Comparison of ENCODE assay signal across 30 cellular contexts in the genomic region with DNA sequence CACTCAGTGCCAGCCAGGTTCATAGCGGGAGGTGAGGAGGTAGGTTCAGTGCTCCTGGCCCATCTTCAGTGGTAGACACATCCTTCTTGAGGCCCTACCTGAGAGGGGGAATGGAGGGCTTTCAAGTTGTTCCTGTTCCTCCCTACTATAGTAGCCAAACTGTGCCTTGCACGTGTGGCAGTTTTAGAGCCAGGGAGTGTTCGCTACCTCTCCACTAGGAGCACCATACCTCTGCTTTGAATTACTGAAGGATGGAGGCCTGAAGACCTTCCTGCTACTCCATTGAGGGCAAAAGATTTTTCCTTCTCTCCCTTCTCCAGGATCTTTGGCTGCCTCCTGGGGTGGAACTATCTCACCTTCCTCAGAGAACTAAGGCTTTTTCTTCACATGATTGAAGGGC. TPM values are rescaled to one million over a fixed set of nuclear protein-coding genes. Genes with fewer than 3 reads are reported as not detected.
DNase-seq lines count a peak whose midpoint lies in the region; ATAC-seq, FAIRE-seq and TF ChIP-seq lines count a peak whose summit lies in the region.
"Had no signal": no experiment of that assay in that cellular context is flagged by ENCODE, and none has a peak within 500 bp of the region (broad histone marks: within the 10 kb centered on the region; RNA-seq: fewer than 3 reads in every experiment).

No MANE protein-coding gene starts in this region.

- H4K20me1 ChIP-seq in K562 (replicated peaks; ENCODE audit: control insufficient read depth, insufficient read depth, low read length), result no peaks in the 10 kb centered on the region

- H3K27me3 Mint-ChIP-seq in T-helper 2 cell treated with Interferon-gamma antibody and Interleukin-4, amounts not matched to agents 5 μg/mL and 100 μg/mL, for 36 hours (ENCODE audit: low read depth), result no peaks in the 10 kb centered on the region
- H3K27me3 Mint-ChIP-seq: activated naive CD8-positive, alpha-beta T cell treated with anti-CD3 and anti-CD28 coated beads, Interleukin-2, amount 50 U/mL, for 24 hours had no signal

- H3K9me1 ChIP-seq in K562 (ENCODE audit: control insufficient read depth, insufficient read depth, low read length), result no peaks in the 10 kb centered on the region

- no peak for FAIRE-seq in K562 (lab: Jason Lieb, UNC)
- FAIRE-seq: GM18507 had no signal

- TF ChIP-seq CTCF in AG09309 (IDR thresholded peaks at IDR 0.05; ENCODE audit: control insufficient read depth, insufficient read depth, low read depth, low read length, missing control alignments) (peak; percentile 3), GM06990 (IDR thresholded peaks at IDR 0.05; ENCODE audit: insufficient read depth, low read length, poor library complexity, severe bottlenecking) (peak; percentile 4), LNCaP clone FGC (IDR thresholded peaks at IDR 0.05; ENCODE audit: control insufficient read depth, extremely low read depth, insufficient read depth) (0 out of 2 replicates have a peak, but pooled peaks have one; percentile 6), K562 (IDR thresholded peaks at IDR 0.05 in 2 of 3, conservative IDR thresholded peaks at IDR 0.05 in 1 of 3; ENCODE audit: insufficient read depth in 2 of 3, low read depth in 1 of 3, low read length in 3 of 3) (no peak), ascending aorta (IDR thresholded peaks at IDR 0.05) (no peak)

- peak; percentile 79 for ATAC-seq in K562
- no peak for ATAC-seq in HG02938 (IDR thresholded peaks at IDR 0.05; ENCODE audit: unreplicated experiment)
- ATAC-seq: activated naive CD8-positive, alpha-beta T cell treated with anti-CD3 and anti-CD28 coated beads, Interleukin-2, amount 50 U/mL, for 24 hours; gastroesophageal sphincter; left lobe of liver had no signal

- no peak overlapping the region for H3K27ac Mint-ChIP-seq in T-helper 2 cell treated with Interferon-gamma antibody and Interleukin-4, amounts not matched to agents 5 μg/mL and 100 μg/mL, for 36 hours
- H3K27ac Mint-ChIP-seq: activated naive CD8-positive, alpha-beta T cell treated with anti-CD3 and anti-CD28 coated beads, Interleukin-2, amount 50 U/mL, for 24 hours; mesothelial cell of epicardium; naive B cell; stimulated activated naive CD8-positive, alpha-beta T cell treated with anti-CD3 and anti-CD28 coated beads, Interleukin-15, Interleukin-2, amounts not matched to agents 100 ng/mL and 50 ng/mL, for 24 hours had no signal

- H3K36me3 Mint-ChIP-seq in T-helper 2 cell treated with Interferon-gamma antibody and Interleukin-4, amounts not matched to agents 5 μg/mL and 100 μg/mL, for 36 hours (ENCODE audit: low read depth), result no peaks in the 10 kb centered on the region
- H3K36me3 Mint-ChIP-seq: mesothelial cell of epicardium, naive B cell had no signal

- H3K9me3 ChIP-seq in K562 (replicated peaks; ENCODE audit: control insufficient read depth, insufficient read depth, low read depth, low read length) (peaks cover 2% of the 10 kb centered on the region; the same call in 1 of the 2 replicates), ascending aorta (no peaks in the 10 kb centered on the region)
- H3K9me3 ChIP-seq: gastroesophageal sphincter, neutrophil, prostate gland, uterus had no signal

- intact Hi-C loops in K562 (cut with micrococcal nuclease), result no loop called here
- intact Hi-C loops in ascending aorta (cut with DNase I), result no loop called here

- H3K4me3 Mint-ChIP-seq in T-helper 2 cell treated with Interferon-gamma antibody and Interleukin-4, amounts not matched to agents 5 μg/mL and 100 μg/mL, for 36 hours, result no peak overlapping the region
- H3K4me3 Mint-ChIP-seq: activated naive CD8-positive, alpha-beta T cell treated with anti-CD3 and anti-CD28 coated beads, Interleukin-2, amount 50 U/mL, for 24 hours; mesothelial cell of epicardium; naive B cell; stimulated activated naive CD8-positive, alpha-beta T cell treated with anti-CD3 and anti-CD28 coated beads, Interleukin-15, Interleukin-2, amounts not matched to agents 100 ng/mL and 50 ng/mL, for 24 hours had no signal

- CTCF ChIA-PET in K562 (lab: Yijun Ruan, JAX; ENCODE audit: low intra/inter-chr PET ratio), result no interaction called here

- in situ Hi-C loops in K562 (cut with MboI), result loop anchor here (25.0 kb wide), 1 partner anchor 804 kb away; no protein-coding TSS in a partner anchor

- H3K4me1 Mint-ChIP-seq in T-helper 2 cell treated with Interferon-gamma antibody and Interleukin-4, amounts not matched to agents 5 μg/mL and 100 μg/mL, for 36 hours (ENCODE audit: low read depth), result peaks cover 3% of the 10 kb centered on the region
- H3K4me1 Mint-ChIP-seq: naive B cell had no signal

- H3K4me1 ChIP-seq in K562 (replicated peaks in 1 of 2; ENCODE audit: control insufficient read depth in 2 of 2, insufficient read depth in 2 of 2, low read length in 2 of 2), result peaks cover 0 to 4% of the 10 kb centered on the region in 2 experiments; a peak in 1 of 5 replicates
- H3K4me1 ChIP-seq in ascending aorta, result no peaks in the 10 kb centered on the region
- H3K4me1 ChIP-seq: prostate gland, uterus had no signal

- no TSS peak for BruUV-seq in K562 (replicated peaks; lab: Mats Ljungman, UMichigan)

- no peaks in the 10 kb centered on the region for H3K9me3 Mint-ChIP-seq in T-helper 2 cell treated with Interferon-gamma antibody and Interleukin-4, amounts not matched to agents 5 μg/mL and 100 μg/mL, for 36 hours
- H3K9me3 Mint-ChIP-seq: activated naive CD8-positive, alpha-beta T cell treated with anti-CD3 and anti-CD28 coated beads, Interleukin-2, amount 50 U/mL, for 24 hours; naive B cell; stimulated activated naive CD8-positive, alpha-beta T cell treated with anti-CD3 and anti-CD28 coated beads, Interleukin-15, Interleukin-2, amounts not matched to agents 100 ng/mL and 50 ng/mL, for 24 hours had no signal

- H3K27ac ChIP-seq in K562 (ENCODE audit: extremely low read depth, low read depth, low read length) (no peak overlapping the region), ascending aorta (no peak overlapping the region)
- H3K27ac ChIP-seq: dorsolateral prefrontal cortex, gastroesophageal sphincter, neutrophil, prostate gland, uterus had no signal

- H3K9ac ChIP-seq in K562 (ENCODE audit: insufficient read depth in 1 of 2, low read depth in 2 of 2, low read length in 2 of 2), result no peak overlapping the region

- no peak overlapping the region for H3K4me2 ChIP-seq in K562 (ENCODE audit: insufficient read depth, low read length)

- TF ChIP-seq EP300 in K562 (IDR thresholded peaks at IDR 0.05; ENCODE audit: low read length), result no peak

- POLR2A ChIA-PET in K562 (lab: Yijun Ruan, JAX), result no interaction called here

- 63% methylated on average over 3 of the region's 3 CpGs for WGBS in K562 (ENCODE audit: insufficient coverage, low coverage, missing lambda C conversion rate)

- no peaks in the 10 kb centered on the region for H3K36me3 ChIP-seq in GM06990 (ENCODE audit: control insufficient read depth, insufficient read depth, low read length)
- no peaks in the 10 kb centered on the region for H3K36me3 ChIP-seq in K562 (ENCODE audit: control insufficient read depth, insufficient read depth, low read length)
- no peaks in the 10 kb centered on the region for H3K36me3 ChIP-seq in ascending aorta
- H3K36me3 ChIP-seq: gastroesophageal sphincter, neutrophil, prostate gland, uterus had no signal

- DNase-seq in AG09309 (ENCODE audit: low read depth) (no peak), GM06990 (ENCODE audit: extremely low read depth, insufficient read length) (no peak), LNCaP clone FGC (ENCODE audit: low read depth) (no peak), K562 (ENCODE audit: extremely low read depth in 1 of 4, low spot score in 3 of 4) (no peak), ascending aorta (ENCODE audit: low spot score in 2 of 2) (no peak), RKO (ENCODE audit: low spot score) (no peak)
- no peak for DNase-seq in T-helper 2 cell treated with Interferon-gamma antibody and Interleukin-4, amounts not matched to agents 5 μg/mL and 100 μg/mL, for 36 hours (ENCODE audit: low spot score)
- DNase-seq: activated CD4-positive, alpha-beta T cell treated with anti-CD3 and anti-CD28 coated beads for 48 hours; activated CD8-positive, alpha-beta memory T cell treated with anti-CD3 and anti-CD28 coated beads for 24 hours; activated gamma-delta T cell; activated naive CD8-positive, alpha-beta T cell treated with anti-CD3 and anti-CD28 coated beads, Interleukin-2, amount 50 U/mL, for 24 hours; Calu3; dorsolateral prefrontal cortex; EL; hippocampal formation; naive B cell; NCI-H1092 treated with DMSO at 0.1 percent for 48 hours; NCI-H1930; NCI-H526 treated with DMSO at 0.1 percent for 48 hours; stimulated activated CD4-positive, alpha-beta T cell treated with anti-CD3 and anti-CD28 coated beads, Interleukin-15, amount 100 ng/mL, for 24 hours; T-helper 2 cell; uterus had no signal

- peak overlapping the region; percentile 40; the same call in 1 of the 2 replicates for H2AFZ ChIP-seq in K562 (ENCODE audit: low read depth, low read length)

- TF ChIP-seq RAD21 in K562 (CRISPR knock-in tag; conservative IDR thresholded peaks at IDR 0.05 in 1 of 2, IDR thresholded peaks at IDR 0.05 in 1 of 2), result no peak

- TF ChIP-seq POLR2A in K562 (conservative IDR thresholded peaks at IDR 0.05), result no peak

- H3K27me3 ChIP-seq in GM06990 (replicated peaks; ENCODE audit: control insufficient read depth, insufficient read depth, low read length) (no peaks in the 10 kb centered on the region), K562 (ENCODE audit: control insufficient read depth in 2 of 2, insufficient read depth in 2 of 2, low read length in 2 of 2) (no peaks in the 10 kb centered on the region), ascending aorta (no peaks in the 10 kb centered on the region)
- H3K27me3 ChIP-seq: gastroesophageal sphincter, uterus had no signal

- no peak overlapping the region for H3K4me3 ChIP-seq in AG09309 (ENCODE audit: control insufficient read depth, low read depth, low read length)
- no peak overlapping the region for H3K4me3 ChIP-seq in GM06990 (replicated peaks; ENCODE audit: low read depth, low read length)
- H3K4me3 ChIP-seq in LNCaP clone FGC (ENCODE audit: low read depth, low read length), result no peak overlapping the region
- H3K4me3 ChIP-seq in K562, result no peak overlapping the region
- H3K4me3 ChIP-seq in ascending aorta, result no peak overlapping the region
- H3K4me3 ChIP-seq: dorsolateral prefrontal cortex, gastroesophageal sphincter, prostate gland, uterus had no signal

- no peaks in the 10 kb centered on the region for H3K79me2 ChIP-seq in K562 (ENCODE audit: control insufficient read depth, insufficient read depth, low read length)

RNA-seq across cellular contexts. Expression of a gene that starts 5.9 kb away (rescaled TPM):
- total RNA-seq in K562 (2011; cell fraction: chromatin; rRNA removed; ENCODE audit: low replicate concordance), result 37.5 and 49.1 TPM in 2 replicates
- 42.0 and 42.9 TPM in 2 replicates for total RNA-seq in K562 (2011; cell fraction: nucleolus; rRNA removed)
- 40.6 and 47.7 TPM in 2 replicates for total RNA-seq in K562 (2011; cell fraction: nucleoplasm; rRNA removed)
- 4.8 and 8.3 TPM in 2 replicates for total RNA-seq in K562 (2014; rRNA removed)
- total RNA-seq in K562 (2014; rRNA removed; fragmentation: Illumina TruSeq; extraction: Trizol), result 14.2 and 16.7 TPM in 2 replicates
- total RNA-seq in K562 (2015; rRNA removed; fragmentation: Illumina TruSeq; extraction: Trizol), result 12.4 and 13.4 TPM in 2 replicates
- total RNA-seq in K562 (2021), result 12.1 and 14.7 TPM in 2 replicates
- 12.5 and 17.8 TPM in 2 replicates for polyA plus RNA-seq in K562 (2011; rRNA removed)
- polyA plus RNA-seq in K562 (2011; cell fraction: cytosol; rRNA removed), result 14.5 and 19.5 TPM in 2 replicates
- 26.0 and 28.0 TPM in 2 replicates for polyA plus RNA-seq in K562 (2011; cell fraction: nucleus; rRNA removed)
- polyA plus RNA-seq in K562 (2012), result 3.8 and 4.2 TPM in 2 replicates
- 5.6 and 6.4 TPM in 2 replicates for polyA plus RNA-seq in K562 (2014; fragmentation: Illumina TruSeq; extraction: Trizol)
- 1 to 10 TPM; 2.4 to 3.4 TPM for polyA plus RNA-seq in K562 (2014; fragmentation: Nextera tagmentation; extraction: Ambion mirVana)
- polyA plus RNA-seq in K562 (2014; rRNA removed), result 6.0 and 6.4 TPM in 2 replicates
- 62.6 and 65.3 TPM in 2 replicates for polyA minus RNA-seq in K562 (2011; rRNA and poly(A)+ RNA removed)
- polyA minus RNA-seq in K562 (2011; cell fraction: cytosol; rRNA and poly(A)+ RNA removed), result 19.6 and 23.5 TPM in 2 replicates
- 31.6 and 52.4 TPM in 2 replicates for polyA minus RNA-seq in K562 (2011; cell fraction: nucleus; rRNA and poly(A)+ RNA removed)
- 1.3 TPM for total RNA-seq in ascending aorta

Comparison
In these comparisons a context has a peak if more than half of its experiments do, and no peak if none do; other contexts are left out.
1. CTCF ChIP-seq: peak in AG09309 (single experiment), GM06990 (single experiment) and LNCaP clone FGC (single experiment); none in K562 (0 of 3) and ascending aorta (0 of 3).